8 cellular contexts compared by ENCODE assay signal in the genomic region with DNA sequence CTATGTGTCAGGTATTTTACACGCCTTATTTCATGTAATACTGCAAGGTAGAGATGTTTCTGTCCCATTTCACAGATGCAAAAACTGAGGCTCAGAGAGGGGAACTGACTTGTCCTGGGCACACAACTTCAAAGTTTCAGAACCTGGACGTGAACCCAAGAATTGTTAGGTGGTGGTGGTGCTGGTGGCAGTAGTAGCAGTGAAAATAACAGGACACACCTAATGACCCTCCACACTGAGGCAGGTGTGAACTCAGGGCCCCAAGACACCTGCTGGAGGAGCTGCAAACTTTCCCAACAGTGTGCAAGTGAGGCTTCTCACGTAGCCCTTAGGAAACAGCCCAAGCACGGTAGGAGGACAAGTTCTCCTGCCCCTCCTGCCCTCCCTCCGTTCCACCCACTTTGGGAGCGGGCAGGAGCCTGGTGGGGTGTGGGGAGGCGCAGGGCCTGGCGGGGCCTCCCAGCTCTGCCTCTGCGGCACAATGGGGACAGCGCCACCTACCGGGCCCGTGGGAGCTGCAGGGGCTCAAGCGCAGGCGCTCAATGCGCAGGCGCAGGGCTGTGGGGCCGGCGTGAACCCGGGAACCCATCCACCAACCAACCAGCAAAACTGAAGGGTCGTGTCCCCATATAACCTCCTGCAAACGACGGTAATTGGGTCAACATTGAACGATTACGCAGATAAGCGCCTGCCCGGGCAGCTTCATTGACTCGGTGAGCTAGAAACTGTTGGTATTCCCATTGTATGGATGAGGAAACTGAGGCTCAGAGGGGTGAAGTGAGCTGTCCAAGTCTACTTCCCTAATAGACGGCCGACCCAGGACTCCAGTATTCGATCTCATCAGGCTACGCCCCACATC. TPM values are rescaled to one million over a fixed set of nuclear protein-coding genes. Genes with fewer than 3 reads are reported as not detected.
A peak's percentile ranks its signal among the peaks of the same experiment; 100 is the strongest.
DNase-seq lines count a peak whose midpoint lies in the region; ATAC-seq and TF ChIP-seq lines count a peak whose summit lies in the region.

No MANE protein-coding gene starts in this region.

- peak; percentile 91 for DNase-seq in A673 (ENCODE audit: low spot score)
- DNase-seq in NCI-H226: peak; percentile 77
- DNase-seq in central memory CD8-positive, alpha-beta T cell (ENCODE audit: low spot score in 2 of 2): peak; percentile 74 to 90
- DNase-seq in left kidney (ENCODE audit: low read depth, low spot score): peak; percentile 93
- peak; percentile 94 to 95 for DNase-seq in stimulated activated CD4-positive, alpha-beta T cell treated with anti-CD3 and anti-CD28 coated beads, Interleukin-2, amount 100 ng/mL, for 24 hours

- peak overlapping the region; percentile 16 for H3K27ac Mint-ChIP-seq in central memory CD8-positive, alpha-beta T cell (ENCODE audit: low read depth)

- H3K36me3 Mint-ChIP-seq in central memory CD8-positive, alpha-beta T cell (ENCODE audit: insufficient read depth): peaks cover 3% of the 10 kb centered on the region

- ATAC-seq in GM18517 (IDR thresholded peaks at IDR 0.05; ENCODE audit: unreplicated experiment) (peak; percentile 52), HG03139 (IDR thresholded peaks at IDR 0.05; ENCODE audit: unreplicated experiment) (peak; percentile 64)
- ATAC-seq in activated CD4-positive, CD25-positive, alpha-beta regulatory T cell treated with anti-CD3 and anti-CD28 coated beads, Interleukin-2, amount 50 U/mL, for 24 hours: peak; percentile 91 to 94
- ATAC-seq in central memory CD8-positive, alpha-beta T cell (replicated peaks; ENCODE audit: extremely low read depth, poor library complexity, severe bottlenecking): peak; percentile 91

- H3K9me3 Mint-ChIP-seq in central memory CD8-positive, alpha-beta T cell: no peaks in the 10 kb centered on the region

- no peak overlapping the region for H3K27ac ChIP-seq in A673 (ENCODE audit: low read depth, low read length, poor library complexity, severe bottlenecking)

- no peaks in the 10 kb centered on the region for H3K27me3 Mint-ChIP-seq in central memory CD8-positive, alpha-beta T cell

- CTCF ChIA-PET in A673 (lab: Charles Lee): interaction anchor here (0.5 to 1.6 kb wide), 9 partner anchors 9 to 654 kb away, joined by 3 to 7 read pairs (median 4); no protein-coding TSS in a partner anchor

- peak; percentile 99 for TF ChIP-seq CTCF in A673 (conservative IDR thresholded peaks at IDR 0.05; ENCODE audit: low read depth, low read length)

- no peaks in the 10 kb centered on the region for H3K36me3 ChIP-seq in A673 (ENCODE audit: insufficient read depth, low read length, poor library complexity, severe bottlenecking)

- intact Hi-C loops in A673 (cut with micrococcal nuclease; ENCODE audit: unreplicated experiment): loop anchor here (1.0 kb wide), 1 partner anchor 40 kb away; no protein-coding TSS in a partner anchor

- no peaks in the 10 kb centered on the region for H3K4me1 ChIP-seq in A673 (ENCODE audit: insufficient read depth, low read length, poor library complexity, severe bottlenecking)

- no peaks in the 10 kb centered on the region for H3K27me3 ChIP-seq in A673 (replicated peaks; ENCODE audit: insufficient read depth, low read depth, low read length, poor library complexity)

- peak overlapping the region; percentile 46 for H3K4me3 Mint-ChIP-seq in central memory CD8-positive, alpha-beta T cell

- H3K9me3 ChIP-seq in A673 (ENCODE audit: low read depth, low read length, poor library complexity, severe bottlenecking): no peaks in the 10 kb centered on the region

- no peaks in the 10 kb centered on the region for H3K4me1 Mint-ChIP-seq in central memory CD8-positive, alpha-beta T cell

- POLR2A ChIA-PET in A673 (lab: Charles Lee; ENCODE audit: low non-redundant PET): interaction anchor here (0.6 kb wide), 1 partner anchor 166 kb away, joined by 6 read pairs; no protein-coding TSS in a partner anchor

- H3K4me3 ChIP-seq in A673 (ENCODE audit: low read depth, low read length, poor library complexity, severe bottlenecking): peak overlapping the region; percentile 20

- BruUV-seq in A673 (replicated peaks; lab: Mats Ljungman, UMichigan): no TSS peak

RNA-seq across cellular contexts. Expression of a gene that starts 12.0 kb away (rescaled TPM):
- total RNA-seq in A673 (2021): 0.11 and 0.33 TPM in 2 replicates

RNA-seq across cellular contexts. Expression of a gene that starts 35.1 kb away (rescaled TPM):
- 20.2 and 20.7 TPM in 2 replicates for total RNA-seq in A673 (2021)

RNA-seq across cellular contexts. Expression of a gene that starts 54.9 kb away (rescaled TPM):
- total RNA-seq in A673 (2021): 33.4 and 40.4 TPM in 2 replicates
